ENCODE assay signal across 27 cellular contexts in the genomic region with DNA sequence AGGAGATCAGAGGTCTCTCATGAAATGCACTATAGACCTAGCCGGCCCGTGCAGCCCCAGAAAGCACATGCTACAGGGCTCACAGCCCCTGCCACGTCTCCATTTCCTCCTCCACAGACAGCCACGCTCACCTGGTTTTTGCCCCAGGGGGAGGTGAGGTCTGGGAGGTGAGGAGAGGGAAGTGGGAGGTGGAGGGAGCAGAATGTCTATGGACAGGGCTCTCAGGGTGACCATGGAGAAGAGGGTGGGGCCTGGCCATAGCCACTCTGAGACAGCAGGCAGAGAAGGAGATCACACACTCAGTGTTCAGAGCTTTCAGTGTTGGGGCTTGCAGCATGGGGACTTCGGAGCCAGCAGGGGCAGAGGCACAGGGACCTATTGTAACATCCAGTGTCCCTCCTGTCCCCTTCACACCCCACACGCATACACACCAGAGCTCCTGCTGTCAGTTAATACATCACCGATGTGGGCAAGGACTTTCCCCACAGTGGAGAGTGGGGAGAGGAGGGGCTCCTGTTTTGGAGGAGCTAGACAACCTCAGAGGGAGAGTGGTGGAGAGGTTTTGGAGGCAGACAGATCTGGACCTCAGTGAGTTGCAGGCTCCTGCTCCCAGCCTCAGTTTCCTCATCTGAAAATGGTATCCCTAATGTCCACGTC. TPM values are rescaled to one million over a fixed set of nuclear protein-coding genes. Genes with fewer than 3 reads are reported as not detected.
DNase-seq lines count a peak whose midpoint lies in the region; ATAC-seq and TF ChIP-seq lines count a peak whose summit lies in the region.
"Had no signal": no experiment of that assay in that cellular context is flagged by ENCODE, and none has a peak within 500 bp of the region (broad histone marks: within the 10 kb centered on the region; RNA-seq: fewer than 3 reads in every experiment).

No MANE protein-coding gene starts in this region.

- CTCF ChIA-PET in GM10248 (lab: Yijun Ruan, JAX), result interaction anchor here (1.0 to 20.8 kb wide), 8 partner anchors 8 to 40 kb away, joined by 3 to 394 read pairs (median 6); no protein-coding TSS in a partner anchor

- H3K9me3 Mint-ChIP-seq in IgD-negative memory B cell (no peaks in the 10 kb centered on the region), neural progenitor cell (no peaks in the 10 kb centered on the region)
- H3K9me3 Mint-ChIP-seq: activated naive CD4-positive, alpha-beta T cell treated with anti-CD3 and anti-CD28 coated beads, Interleukin-2, amount 10 ng/mL, durations not matched to agents 7 days and 5 days had no signal

- no peaks in the 10 kb centered on the region for H4K20me1 ChIP-seq in neural progenitor cell (ENCODE audit: low read depth)

- no peak overlapping the region for H2AFZ ChIP-seq in neural progenitor cell (replicated peaks)

- no peaks in the 10 kb centered on the region for H3K27me3 ChIP-seq in neural progenitor cell
- H3K27me3 ChIP-seq: upper lobe of right lung had no signal

- no peaks in the 10 kb centered on the region for H3K9me3 ChIP-seq in neural progenitor cell (ENCODE audit: low read depth)
- H3K9me3 ChIP-seq: Caco-2, spleen, upper lobe of right lung had no signal

- peaks cover 5% of the 10 kb centered on the region for H3K36me3 Mint-ChIP-seq in IgD-negative memory B cell
- H3K36me3 Mint-ChIP-seq in neural progenitor cell, result no peaks in the 10 kb centered on the region
- H3K36me3 Mint-ChIP-seq: activated naive CD4-positive, alpha-beta T cell treated with anti-CD3 and anti-CD28 coated beads, Interleukin-2, amount 10 ng/mL, durations not matched to agents 7 days and 5 days had no signal

- H3K4me3 Mint-ChIP-seq in IgD-negative memory B cell (peak overlapping the region in 3 of 4 donors; percentile 4 to 85 (median 78)), neural progenitor cell (no peak overlapping the region)
- H3K4me3 Mint-ChIP-seq: activated naive CD4-positive, alpha-beta T cell treated with anti-CD3 and anti-CD28 coated beads, Interleukin-2, amount 10 ng/mL, durations not matched to agents 7 days and 5 days had no signal

- ATAC-seq in GM18909 (IDR thresholded peaks at IDR 0.05; ENCODE audit: poor library complexity, unreplicated experiment), result peak; percentile 66
- peak; percentile 57 for ATAC-seq in GM21423 (IDR thresholded peaks at IDR 0.05; ENCODE audit: unreplicated experiment)
- ATAC-seq: foreskin keratinocyte, upper lobe of right lung had no signal

- H3K4me3 ChIP-seq in neural progenitor cell, result no peak overlapping the region
- H3K4me3 ChIP-seq: dorsolateral prefrontal cortex, spleen, upper lobe of right lung had no signal

- H3F3A ChIP-seq in neural progenitor cell (ENCODE audit: low read depth), result no peaks in the 10 kb centered on the region

- H3K79me2 ChIP-seq in neural progenitor cell (ENCODE audit: low read depth), result no peaks in the 10 kb centered on the region

- no peak for TF ChIP-seq CTCF in neural progenitor cell (IDR thresholded peaks at IDR 0.05)
- TF ChIP-seq CTCF in GM10248 (IDR thresholded peaks at IDR 0.05; ENCODE audit: control extremely low read depth, extremely low read depth, low read depth, missing control alignments), result no peak

- no peak overlapping the region for H3K9ac ChIP-seq in neural progenitor cell

- POLR2A ChIA-PET in GM10248 (lab: Yijun Ruan, JAX), result no interaction called here

- H3K27me3 Mint-ChIP-seq in IgD-negative memory B cell, result peaks cover 2% of the 10 kb centered on the region
- H3K27me3 Mint-ChIP-seq in neural progenitor cell (ENCODE audit: insufficient read depth, low read depth), result peaks cover 6% of the 10 kb centered on the region

- H3K27ac ChIP-seq in neural progenitor cell, result no peak overlapping the region
- H3K27ac ChIP-seq: dorsolateral prefrontal cortex, foreskin keratinocyte, upper lobe of right lung had no signal

- DNase-seq in neural progenitor cell (ENCODE audit: low spot score) (no peak), GM10248 (ENCODE audit: extremely low spot score) (no peak), NCI-H2171 (lab: John Stamatoyannopoulos, UW) (no peak), SK-N-DZ (ENCODE audit: low spot score) (no peak)
- DNase-seq: activated CD4-positive, alpha-beta T cell treated with anti-CD3 and anti-CD28 coated beads for 1 hour; activated naive CD4-positive, alpha-beta T cell treated with anti-CD3 and anti-CD28 coated beads, Interleukin-2, amount 10 ng/mL, durations not matched to agents 7 days and 5 days; activated T-cell treated with anti-CD3 and anti-CD28 coated beads, Interleukin-2, amount 50 U/mL, for 48 hours; AML-193; aorta; Caco-2; central memory CD4-positive, alpha-beta T cell; dorsolateral prefrontal cortex; foreskin keratinocyte; GOT3; NCI-H1092; NCI-H510A treated with DMSO at 0.1 percent for 48 hours; nucleus accumbens; spleen; stimulated activated CD4-positive, alpha-beta T cell treated with anti-CD3 and anti-CD28 coated beads, Interleukin-4, amount 100 ng/mL, for 24 hours; SW 1271; upper lobe of right lung had no signal

- H3K4me1 Mint-ChIP-seq in IgD-negative memory B cell (peaks cover 64 to 83% (median 77%) of the 10 kb centered on the region in 3 donors), neural progenitor cell (no peaks in the 10 kb centered on the region)
- H3K4me1 Mint-ChIP-seq: activated naive CD4-positive, alpha-beta T cell treated with anti-CD3 and anti-CD28 coated beads, Interleukin-2, amount 10 ng/mL, durations not matched to agents 7 days and 5 days had no signal

- H3K4me2 ChIP-seq in neural progenitor cell, result no peak overlapping the region

- no peaks in the 10 kb centered on the region for H3K4me1 ChIP-seq in neural progenitor cell
- H3K4me1 ChIP-seq: Caco-2, foreskin keratinocyte had no signal

- H3K36me3 ChIP-seq in neural progenitor cell, result no peaks in the 10 kb centered on the region
- H3K36me3 ChIP-seq: upper lobe of right lung had no signal

- peak overlapping the region; percentile 86 to 93 (median 90) for H3K27ac Mint-ChIP-seq in IgD-negative memory B cell
- peak overlapping the region; percentile 60 for H3K27ac Mint-ChIP-seq in neural progenitor cell
- H3K27ac Mint-ChIP-seq: activated naive CD4-positive, alpha-beta T cell treated with anti-CD3 and anti-CD28 coated beads, Interleukin-2, amount 10 ng/mL, durations not matched to agents 7 days and 5 days had no signal

RNA-seq across cellular contexts. Expression of a gene that starts 14.4 kb away (rescaled TPM):
- 78.7 TPM for polyA plus RNA-seq in IgD-negative memory B cell
- total RNA-seq in neural progenitor cell (ENCODE audit: low replicate concordance), result not detected in 2 replicates
- 0.59 and 2.1 TPM in 2 replicates for polyA plus RNA-seq in SK-N-DZ (2014; cell fraction: cytosol; rRNA removed)
- polyA plus RNA-seq in SK-N-DZ (2014; cell fraction: nucleus; rRNA removed), result 1.3 and 3.4 TPM in 2 replicates
- total RNA-seq: Caco-2, epithelial cell of proximal tubule, LHCN-M2, renal cortical epithelial cell had no signal
- polyA plus RNA-seq: foreskin keratinocyte had no signal
